ENCODE assay signal across 8 cellular contexts in the genomic region with DNA sequence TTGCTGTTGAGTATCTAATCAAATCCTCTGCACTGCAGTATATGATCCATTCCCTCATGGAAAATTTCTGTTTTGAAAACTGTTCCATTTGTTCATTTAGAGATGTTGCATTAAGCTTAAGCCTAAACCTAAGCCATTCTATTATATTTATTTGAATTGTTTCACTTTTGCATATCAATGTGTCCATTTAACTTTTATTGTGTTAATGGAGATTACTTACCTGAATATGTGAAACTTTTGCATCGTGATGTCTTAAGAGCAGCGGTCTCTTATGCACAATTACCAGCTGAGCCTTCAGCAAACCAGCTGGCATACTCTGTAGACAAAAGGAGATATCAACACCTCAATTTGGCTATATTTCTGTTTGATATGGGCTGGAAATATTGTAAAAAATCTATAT.
"Had no signal": no experiment of that assay in that cellular context is flagged by ENCODE, and none has a peak within 500 bp of the region (broad histone marks: within the 10 kb centered on the region; RNA-seq: fewer than 3 reads in every experiment).

No MANE protein-coding gene starts in this region.

- H3K4me1 Mint-ChIP-seq: IgD-negative memory B cell had no signal

- H3K4me3 Mint-ChIP-seq: IgD-negative memory B cell had no signal

- ATAC-seq: HepG2, K562 had no signal

- H3K4me3 ChIP-seq: K562 had no signal

- H3K9ac ChIP-seq: KMS-11 had no signal

- H3K4me2 ChIP-seq: KMS-11 had no signal

- H3K27me3 Mint-ChIP-seq: IgD-negative memory B cell had no signal

- H3K36me3 Mint-ChIP-seq: IgD-negative memory B cell had no signal

- H3K27ac Mint-ChIP-seq: IgD-negative memory B cell had no signal

- H3K27ac ChIP-seq: HL-60, KMS-11 had no signal

- DNase-seq: IMR-90, KBM-7, KG1 had no signal
